1 cellular context compared by ENCODE assay signal in the genomic region with DNA sequence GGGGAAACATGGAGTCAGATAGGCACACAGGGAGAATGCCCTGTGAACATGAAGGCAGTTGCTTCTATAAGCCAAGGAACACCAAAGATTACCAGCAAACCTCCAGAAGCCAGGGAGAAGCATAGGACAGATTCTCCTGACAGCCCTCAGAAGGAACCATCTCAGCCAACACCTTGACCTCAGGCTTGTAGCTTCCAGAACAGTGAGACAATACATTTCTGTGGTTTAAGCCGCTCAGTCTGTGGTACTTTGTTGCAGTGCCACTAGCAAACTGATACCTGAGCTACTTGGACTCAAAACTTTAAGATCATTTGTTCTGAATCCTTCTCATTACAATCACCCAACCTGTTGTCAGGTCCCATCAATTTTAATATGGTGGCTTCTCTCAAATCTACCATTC.
TF ChIP-seq lines count a peak whose summit lies in the region.

No MANE protein-coding gene starts in this region.

TF ChIP-seq in IMR-90, 13 proteins besides CTCF, POLR2A, EP300 and RAD21:
- no peak for TF ChIP-seq CEBPB (IDR thresholded peaks at IDR 0.05; ENCODE audit: low read depth, low read length)
- no peak for TF ChIP-seq MAFK (IDR thresholded peaks at IDR 0.05; ENCODE audit: low read depth, low read length)
- TF ChIP-seq MXI1 (IDR thresholded peaks at IDR 0.05; ENCODE audit: borderline replicate concordance, low read depth, low read length) = no peak
- no peak for TF ChIP-seq FOS (IDR thresholded peaks at IDR 0.05; ENCODE audit: low read depth, low read length)
- TF ChIP-seq RFX5 (IDR thresholded peaks at IDR 0.05; ENCODE audit: low read depth, low read length) = no peak
- TF ChIP-seq NFE2L2 (IDR thresholded peaks at IDR 0.05; ENCODE audit: low read depth, low read length) = no peak
- TF ChIP-seq, protein P1, sequence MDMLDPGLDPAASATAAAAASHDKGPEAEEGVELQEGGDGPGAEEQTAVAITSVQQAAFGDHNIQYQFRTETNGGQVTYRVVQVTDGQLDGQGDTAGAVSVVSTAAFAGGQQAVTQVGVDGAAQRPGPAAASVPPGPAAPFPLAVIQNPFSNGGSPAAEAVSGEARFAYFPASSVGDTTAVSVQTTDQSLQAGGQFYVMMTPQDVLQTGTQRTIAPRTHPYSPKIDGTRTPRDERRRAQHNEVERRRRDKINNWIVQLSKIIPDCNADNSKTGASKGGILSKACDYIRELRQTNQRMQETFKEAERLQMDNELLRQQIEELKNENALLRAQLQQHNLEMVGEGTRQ (IDR thresholded peaks at IDR 0.05; ENCODE audit: low read depth, low read length) = no peak
- no peak for TF ChIP-seq SMC3 (IDR thresholded peaks at IDR 0.05; ENCODE audit: low read depth, low read length)
- TF ChIP-seq MAZ (IDR thresholded peaks at IDR 0.05; ENCODE audit: borderline replicate concordance, low read depth, low read length) = no peak
- no peak for TF ChIP-seq RCOR1 (IDR thresholded peaks at IDR 0.05; ENCODE audit: insufficient replicate concordance, low read length)
